Comparison of ENCODE assay signal across 23 cellular contexts in genomic region chr3:5464684-5465083, GRCh38.
DNase-seq lines count a peak whose midpoint lies in the region; ATAC-seq, FAIRE-seq and TF ChIP-seq lines count a peak whose summit lies in the region.
"Had no signal": no experiment of that assay in that cellular context is flagged by ENCODE, and none has a peak within 500 bp of the region (broad histone marks: within the 10 kb centered on the region; RNA-seq: fewer than 3 reads in every experiment).

No MANE protein-coding gene starts in this region.

- no peak overlapping the region for H3K9ac ChIP-seq in H1 (replicated peaks in 1 of 4; ENCODE audit: extremely low read depth in 1 of 4, low read depth in 3 of 4, low read length in 3 of 4)
- H3K9ac ChIP-seq: GM23248 had no signal

- TF ChIP-seq EP300 in H1 (IDR thresholded peaks at IDR 0.05; ENCODE audit: borderline replicate concordance in 1 of 2, low read depth in 2 of 2, low read length in 2 of 2), result no peak

- no peak for ATAC-seq in HG02970 (IDR thresholded peaks at IDR 0.05; ENCODE audit: low FRiP score, unreplicated experiment)
- no peak for ATAC-seq in HG03342 (IDR thresholded peaks at IDR 0.05; ENCODE audit: unreplicated experiment)
- ATAC-seq: A549 had no signal

- no peak overlapping the region for H3K56ac ChIP-seq in H1 (replicated peaks; ENCODE audit: insufficient read length, low read depth, low read length)

- no peak overlapping the region for H4K91ac ChIP-seq in H1 (replicated peaks; ENCODE audit: insufficient read length, low read length)

- no peaks in the 10 kb centered on the region for H3K79me1 ChIP-seq in H1 (ENCODE audit: low read depth, low read length)

- no peak overlapping the region for H4K5ac ChIP-seq in H1 (ENCODE audit: insufficient read length, low read depth, low read length)

- WGBS in H1 (ENCODE audit: extremely low coverage in 1 of 2, insufficient coverage in 1 of 2, insufficient read length in 1 of 2, insufficient replicate concordance in 2 of 2, low coverage in 1 of 2, low lambda C conversion rate in 2 of 2, missing lambda C conversion rate in 1 of 2), 2 experiments, result 91% methylated on average over 2 of the region's 2 CpGs; no CpG with 5 or more reads in 1 of the 2 experiments

- no peaks in the 10 kb centered on the region for H4K20me1 ChIP-seq in H1 (replicated peaks in 1 of 2; ENCODE audit: control insufficient read depth in 1 of 2, insufficient read depth in 2 of 2, low read length in 2 of 2)

- no peak for TF ChIP-seq POLR2A in H1 (IDR thresholded peaks at IDR 0.05; ENCODE audit: control extremely low read depth in 1 of 2, low read depth in 2 of 2, low read length in 2 of 2)

- no peak overlapping the region for H3K27ac ChIP-seq in H1 (ENCODE audit: low read depth, low read length)
- H3K27ac ChIP-seq: A549, GM23248, RWPE1, SJCRH30 had no signal

- no peaks in the 10 kb centered on the region for H3K23me2 ChIP-seq in H1 (ENCODE audit: low read depth, low read length)

- no peak overlapping the region for H2BK20ac ChIP-seq in H1 (ENCODE audit: low read length)

- H2BK5ac ChIP-seq in H1 (ENCODE audit: low read depth, low read length), result no peak overlapping the region

- TF ChIP-seq CTCF in H1 (IDR thresholded peaks at IDR 0.05; ENCODE audit: control extremely low read depth in 1 of 3, insufficient read depth in 1 of 3, low read depth in 1 of 3, low read length in 3 of 3), result no peak

- H3K4me3 ChIP-seq in H1 (ENCODE audit: extremely low read depth in 1 of 4, insufficient read depth in 2 of 4, low read depth in 3 of 4, low read length in 4 of 4), result no peak overlapping the region
- H3K4me3 ChIP-seq: A549, GM23248, SJCRH30 had no signal

- no peaks in the 10 kb centered on the region for H3K27me3 ChIP-seq in H1 (replicated peaks in 1 of 4; ENCODE audit: control insufficient read depth in 3 of 4, extremely low read depth in 1 of 4, insufficient read depth in 3 of 4, low read length in 3 of 4)
- H3K27me3 ChIP-seq: BE2C, SJCRH30 had no signal

- H3K4ac ChIP-seq in H1 (replicated peaks; ENCODE audit: insufficient read length, low read depth, low read length), result no peak overlapping the region

- no peak overlapping the region for H3K18ac ChIP-seq in H1 (ENCODE audit: extremely low read depth, low read length)

- FAIRE-seq in H1 (lab: Jason Lieb, UNC), result no peak
- FAIRE-seq: A549 had no signal

- peak; percentile 25 for DNase-seq in KG1 (lab: John Stamatoyannopoulos, UW)
- peak; percentile 90 for DNase-seq in MV-4-11 (lab: John Stamatoyannopoulos, UW)
- DNase-seq in OCI-M1 (lab: John Stamatoyannopoulos, UW), result peak; percentile 22
- no peak for DNase-seq in H1 (ENCODE audit: low read depth in 1 of 2, low spot score in 2 of 2)
- no peak for DNase-seq in G401 (ENCODE audit: low spot score)
- no peak for DNase-seq in HUDEP-2 (lab: John Stamatoyannopoulos, UW; ENCODE audit: unreplicated experiment in 76 of 76)
- DNase-seq: BE2C; CD4-positive, alpha-beta T cell; COR-L47; DMS79; GM23248; HCEC 1CT; NCI-H1105; NCI-H2029 treated with DMSO at 0.1 percent for 48 hours; NCI-H226; NCI-H510A treated with DMSO at 0.1 percent for 48 hours; NCI-H748 treated with DMSO at 0.1 percent for 48 hours; SJCRH30; T-helper 9 cell had no signal

- CTCF ChIA-PET in H1 (lab: Charles Lee; ENCODE audit: partially characterized antibody), result interaction anchor here (0.8 kb wide), 2 partner anchors 12 to 38 kb away, joined by 3 read pairs; no protein-coding TSS in a partner anchor

- H3K4me2 ChIP-seq in H1 (ENCODE audit: insufficient read depth in 1 of 2, low read depth in 2 of 2, low read length in 2 of 2), result no peak overlapping the region
- H3K4me2 ChIP-seq: A549 had no signal

- in situ Hi-C loops in G401 (cut with HindIII; ENCODE audit: low sequenced_read_pairs), result no loop called here

- no peaks in the 10 kb centered on the region for H3K9me3 ChIP-seq in H1 (ENCODE audit: insufficient read depth in 2 of 2, low read depth in 1 of 2, low read length in 1 of 2)
- H3K9me3 ChIP-seq: A549, BE2C, SJCRH30 had no signal

- H3K4me1 ChIP-seq in H1 (replicated peaks in 1 of 4; ENCODE audit: control insufficient read depth in 3 of 4, insufficient read depth in 4 of 4, low read length in 3 of 4), result peaks cover 0 to 6% (median 1%) of the 10 kb centered on the region in 4 experiments; a peak in 2 of 7 replicates
- H3K4me1 ChIP-seq: A549, BE2C, SJCRH30 had no signal

- no peak overlapping the region for H2AK5ac ChIP-seq in H1 (ENCODE audit: low read depth, low read length)

- no peak overlapping the region for H4K8ac ChIP-seq in H1 (ENCODE audit: extremely low read depth, insufficient read depth, low read length)

- no peak overlapping the region for H2BK120ac ChIP-seq in H1 (replicated peaks; ENCODE audit: low read depth, low read length)

- H3K79me2 ChIP-seq in H1 (ENCODE audit: control insufficient read depth in 1 of 2, insufficient read depth in 2 of 2, low read length in 2 of 2), result no peaks in the 10 kb centered on the region

- H3K23ac ChIP-seq in H1 (ENCODE audit: insufficient read length), result no peak overlapping the region

- H3K14ac ChIP-seq in H1 (ENCODE audit: insufficient read length), result no peak overlapping the region

- H2BK12ac ChIP-seq in H1 (ENCODE audit: low read depth, low read length), result 0 out of 2 replicates have a peak overlapping the region, but pooled peaks have one; percentile 20

- no peak overlapping the region for H2BK15ac ChIP-seq in H1 (ENCODE audit: low read length)

- H3K36me3 ChIP-seq in H1 (ENCODE audit: control insufficient read depth in 2 of 4, insufficient read depth in 4 of 4, low read length in 3 of 4), result no peaks in the 10 kb centered on the region
- H3K36me3 ChIP-seq: BE2C, SJCRH30 had no signal

- POLR2A ChIA-PET in H1 (lab: Charles Lee; ENCODE audit: partially characterized antibody), result no interaction called here

- no peak for TF ChIP-seq RAD21 in H1 (IDR thresholded peaks at IDR 0.05 in 1 of 2, conservative IDR thresholded peaks at IDR 0.05 in 1 of 2; ENCODE audit: low read depth in 2 of 2, low read length in 2 of 2)

- no peak overlapping the region for H2AFZ ChIP-seq in H1 (ENCODE audit: low read length)
- H2AFZ ChIP-seq: GM23248 had no signal

TF ChIP-seq in H1, 55 proteins besides CTCF, POLR2A, EP300 and RAD21:
- TF ChIP-seq GTF2F1 (IDR thresholded peaks at IDR 0.05; ENCODE audit: borderline replicate concordance, low read depth, low read length) (no peak), GABPA (IDR thresholded peaks at IDR 0.05; ENCODE audit: borderline replicate concordance, insufficient read depth, low read length) (no peak), POLR2AphosphoS5 (IDR thresholded peaks at IDR 0.05; ENCODE audit: low read depth, low read length) (no peak), EGR1 (IDR thresholded peaks at IDR 0.05; ENCODE audit: borderline replicate concordance, low read depth, low read length) (no peak), CHD2 (IDR thresholded peaks at IDR 0.05; ENCODE audit: low read length) (no peak), EZH2 (IDR thresholded peaks at IDR 0.05; ENCODE audit: low read depth, low read length, severe bottlenecking) (no peak), ASH2L (IDR thresholded peaks at IDR 0.05; ENCODE audit: low read length) (no peak), E2F6 (IDR thresholded peaks at IDR 0.05) (no peak), BCL11A (IDR thresholded peaks at IDR 0.05; ENCODE audit: low read depth in 2 of 2, low read length in 2 of 2) (no peak), HDAC6 (IDR thresholded peaks at IDR 0.05; ENCODE audit: low read depth, low read length) (no peak), CREB1 (IDR thresholded peaks at IDR 0.05) (no peak), JUN (IDR thresholded peaks at IDR 0.05; ENCODE audit: low read depth, low read length) (no peak), POU5F1 (IDR thresholded peaks at IDR 0.05; ENCODE audit: low read depth, low read length) (no peak), RBBP5 (IDR thresholded peaks at IDR 0.05; ENCODE audit: borderline replicate concordance, low read depth, low read length) (no peak)

Comparison
In these comparisons a context has a peak if more than half of its experiments do, and no peak if none do; other contexts are left out.
1. DNase-seq: peak in KG1 (single experiment), MV-4-11 (single experiment) and OCI-M1 (single experiment); none in H1 (0 of 2), G401 (single experiment) and HUDEP-2 (0 of 76).